In genomic region chr19:18193388-18194207, GRCh38 we compare ENCODE assay signal across 8 cellular contexts. TPM values are rescaled to one million over a fixed set of nuclear protein-coding genes. Genes with fewer than 3 reads are reported as not detected.
DNase-seq lines count a peak whose midpoint lies in the region; ATAC-seq, FAIRE-seq and TF ChIP-seq lines count a peak whose summit lies in the region.

No MANE protein-coding gene starts in this region.

- DNase-seq in Calu3, result no peak
- no peak for DNase-seq in astrocyte (ENCODE audit: low read depth)
- peak in 1 of 2 donors; percentile 38 for DNase-seq in left lung
- peak in 1 of 2 donors; percentile 76 for DNase-seq in tibial artery
- DNase-seq in activated effector memory CD4-positive, alpha-beta T cell treated with anti-CD3 and anti-CD28 coated beads, Interleukin-2, amount 50 U/mL, for 16 hours, result no peak
- DNase-seq in NCI-H510A (lab: John Stamatoyannopoulos, UW), result no peak
- no peak for DNase-seq in NCI-H2107 (lab: John Stamatoyannopoulos, UW)

- no peaks in the 10 kb centered on the region for H3K36me3 ChIP-seq in astrocyte (ENCODE audit: insufficient read depth, low read length)
- H3K36me3 ChIP-seq in left lung, result peaks cover 0 to 28% of the 10 kb centered on the region in 2 donors
- H3K36me3 ChIP-seq in tibial artery, result peaks cover 0 to 31% (median 28%) of the 10 kb centered on the region in 3 donors

- no peak for FAIRE-seq in astrocyte (lab: Jason Lieb, UNC)

- no peaks in the 10 kb centered on the region for H3K9me3 ChIP-seq in astrocyte (ENCODE audit: insufficient read depth, low read depth, low read length)
- H3K9me3 ChIP-seq in left lung, result no peaks in the 10 kb centered on the region
- no peaks in the 10 kb centered on the region for H3K9me3 ChIP-seq in tibial artery

- peak overlapping the region; percentile 64 for H2AFZ ChIP-seq in astrocyte (ENCODE audit: low read depth, low read length)

- peaks cover 6% of the 10 kb centered on the region for H4K20me1 ChIP-seq in astrocyte (ENCODE audit: insufficient read depth, low read length)

- CTCF ChIA-PET in Calu3 (lab: Charles Lee), result interaction anchor here (0.7 to 2.1 kb wide), 6 partner anchors 15 to 88 kb away, joined by 3 to 15 read pairs (median 4); partner anchors contain the start of gene JUND

- H3K36me3 Mint-ChIP-seq in Calu3 (ENCODE audit: insufficient read depth, unreplicated experiment), result peaks cover 28% of the 10 kb centered on the region
- H3K36me3 Mint-ChIP-seq in astrocyte (ENCODE audit: low read depth, unreplicated experiment), result peaks cover 5% of the 10 kb centered on the region

- H3K27me3 ChIP-seq in astrocyte (ENCODE audit: insufficient read depth, low read length) (no peaks in the 10 kb centered on the region), left lung (no peaks in the 10 kb centered on the region), tibial artery (no peaks in the 10 kb centered on the region)

- peak overlapping the region; percentile 74 for H3K4me3 ChIP-seq in astrocyte (ENCODE audit: insufficient read depth, low read depth, low read length)
- H3K4me3 ChIP-seq in left lung, result peak overlapping the region; percentile 67 to 87
- peak overlapping the region; percentile 86 to 88 for H3K4me3 ChIP-seq in tibial artery

- H3K9ac ChIP-seq in astrocyte (ENCODE audit: low read length), result peak overlapping the region; percentile 84

- ATAC-seq in HG03460 (IDR thresholded peaks at IDR 0.05; ENCODE audit: unreplicated experiment), result peak; percentile 1
- ATAC-seq in left lung, result peak; percentile 1

- TSS peak; percentile 59 for BruUV-seq in Calu3 (replicated peaks; lab: Mats Ljungman, UMichigan)

- H3K27ac ChIP-seq in astrocyte (ENCODE audit: low read depth, low read length) (peak overlapping the region; percentile 56), left lung (peak overlapping the region; percentile 37 to 93), tibial artery (peak overlapping the region; percentile 70 to 86)

- H3K4me3 Mint-ChIP-seq in Calu3 (ENCODE audit: low read depth, unreplicated experiment) (peak overlapping the region; percentile 72), astrocyte (ENCODE audit: unreplicated experiment) (peak overlapping the region; percentile 89)

- H3K4me2 ChIP-seq in astrocyte (ENCODE audit: low read length), result peak overlapping the region; percentile 95

- intact Hi-C loops in Calu3 (cut with micrococcal nuclease; ENCODE audit: unreplicated experiment), result no loop called here
- intact Hi-C loops in left lung (cut with DNase I), result no loop called here
- intact Hi-C loops in tibial artery (cut with DNase I; ENCODE audit: low total_unique reads), result no loop called here

- TF ChIP-seq CTCF in Calu3 (IDR thresholded peaks at IDR 0.05; ENCODE audit: unreplicated experiment), result no peak
- TF ChIP-seq CTCF in astrocyte (IDR thresholded peaks at IDR 0.05; ENCODE audit: insufficient read depth, low read depth, low read length), result no peak
- TF ChIP-seq CTCF in left lung (IDR thresholded peaks at IDR 0.05), result no peak
- TF ChIP-seq CTCF in tibial artery (IDR thresholded peaks at IDR 0.05), result no peak

- H3K27ac Mint-ChIP-seq in Calu3 (ENCODE audit: unreplicated experiment) (peak overlapping the region; percentile 92), astrocyte (ENCODE audit: unreplicated experiment) (peak overlapping the region; percentile 67)

- H3K79me2 ChIP-seq in astrocyte (ENCODE audit: insufficient read depth, low read length), result peaks cover 7% of the 10 kb centered on the region

- no peaks in the 10 kb centered on the region for H3K9me3 Mint-ChIP-seq in Calu3 (ENCODE audit: low read depth, unreplicated experiment)
- no peaks in the 10 kb centered on the region for H3K9me3 Mint-ChIP-seq in astrocyte (ENCODE audit: unreplicated experiment)

- H3K4me1 Mint-ChIP-seq in Calu3 (ENCODE audit: low read depth, unreplicated experiment) (peaks cover 8% of the 10 kb centered on the region), astrocyte (ENCODE audit: low read depth, unreplicated experiment) (peaks cover 3% of the 10 kb centered on the region)

- H3K27me3 Mint-ChIP-seq in Calu3 (ENCODE audit: unreplicated experiment), result no peaks in the 10 kb centered on the region
- no peaks in the 10 kb centered on the region for H3K27me3 Mint-ChIP-seq in astrocyte (ENCODE audit: low read depth, unreplicated experiment)

- peaks cover 9% of the 10 kb centered on the region for H3K4me1 ChIP-seq in astrocyte (ENCODE audit: insufficient read depth, low read length)
- peaks cover 16 to 24% of the 10 kb centered on the region in 2 donors for H3K4me1 ChIP-seq in left lung
- H3K4me1 ChIP-seq in tibial artery, result peaks cover 0 to 22% (median 16%) of the 10 kb centered on the region in 4 donors

RNA-seq across cellular contexts. Expression of gene MPV17L2, which starts 0.6 kb away (rescaled TPM):
- total RNA-seq in Calu3 (2022), result 10.9 and 11.5 TPM in 2 replicates
- 17.7 and 21.8 TPM in 2 replicates for total RNA-seq in astrocyte
- total RNA-seq in left lung, result 10 to 100 TPM; 10.3 to 14.8 TPM

RNA-seq across cellular contexts. Expression of gene RAB3A, which starts 10.2 kb away (rescaled TPM):
- total RNA-seq in Calu3 (2022) (1.9 TPM in 2 replicates), astrocyte (6.6 and 7.5 TPM in 2 replicates), left lung (1 to 10 TPM; 3.1 to 4.4 TPM)

RNA-seq across cellular contexts. Expression of gene IFI30, which starts 20.0 kb away (rescaled TPM):
- total RNA-seq in Calu3 (2022) (22.4 and 41.8 TPM in 2 replicates), astrocyte (0.89 and 2.3 TPM in 2 replicates), left lung (100 to 1,000 TPM; 577 to 986 TPM)

RNA-seq across cellular contexts. Expression of gene PDE4C, which starts 32.6 kb away (rescaled TPM):
- 0.90 and 2.4 TPM in 2 replicates for total RNA-seq in Calu3 (2022)
- 0.64 and 0.70 TPM in 2 replicates for total RNA-seq in astrocyte
- 10 to 100 TPM in 1 of 2 donors, 1 to 10 TPM in 1; 3.7 to 11.3 TPM for total RNA-seq in left lung

RNA-seq across cellular contexts. Expression of gene PIK3R2, which starts 40.6 kb away (rescaled TPM):
- total RNA-seq in Calu3 (2022) (22.5 and 23.2 TPM in 2 replicates), astrocyte (58.4 and 60.6 TPM in 2 replicates), left lung (10 to 100 TPM; 34.1 to 35.3 TPM)

Comparison
In these comparisons a context has a peak if more than half of its experiments do, and no peak if none do; other contexts are left out.
1. RNA of gene IFI30, which starts 20.0 kb away (total RNA-seq): 577 to 986 TPM in left lung; 22.4 to 41.8 TPM in Calu3 and 0.89 to 2.3 TPM in astrocyte; every median in the first group is over 10 times any median in the second.
2. Peak in every context shown above with its lines, with median percentiles within 50 percentile points of each other: H3K27ac ChIP-seq and H3K4me3 ChIP-seq.